In the genomic region with DNA sequence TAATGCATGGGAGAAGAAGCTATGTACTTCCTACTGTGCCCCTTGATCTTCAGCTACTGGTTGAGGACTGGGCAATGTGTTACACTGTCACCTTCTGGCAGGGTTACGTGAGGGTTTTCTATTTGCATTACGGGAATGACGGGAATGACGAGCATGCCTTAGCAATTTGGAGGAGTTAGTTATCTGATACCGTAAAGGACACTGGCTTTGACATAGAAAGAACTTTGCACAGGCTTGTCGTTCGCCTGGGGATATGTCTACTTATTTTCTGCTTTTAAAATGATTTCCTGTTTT, we compare ENCODE assay signal across 18 cellular contexts. TPM values are rescaled to one million over a fixed set of nuclear protein-coding genes. Genes with fewer than 3 reads are reported as not detected.
DNase-seq lines count a peak whose midpoint lies in the region; ATAC-seq and TF ChIP-seq lines count a peak whose summit lies in the region.
"Had no signal": no experiment of that assay in that cellular context is flagged by ENCODE, and none has a peak within 500 bp of the region (broad histone marks: within the 10 kb centered on the region; RNA-seq: fewer than 3 reads in every experiment).

No MANE protein-coding gene starts in this region.

- H3K36me3 ChIP-seq in Caco-2 (ENCODE audit: control insufficient read depth, insufficient read depth, low read length), result no peaks in the 10 kb centered on the region
- H3K36me3 ChIP-seq in lower lobe of right lung, result no peaks in the 10 kb centered on the region
- H3K36me3 ChIP-seq: gastrocnemius medialis had no signal

- peak; percentile 39 to 65 for ATAC-seq in lower lobe of right lung
- ATAC-seq in HG03442 (IDR thresholded peaks at IDR 0.05; ENCODE audit: unreplicated experiment), result no peak
- ATAC-seq: gastrocnemius medialis; stimulated activated naive CD8-positive, alpha-beta T cell treated with anti-CD3 and anti-CD28 coated beads, Interleukin-15, Interleukin-2, amounts not matched to agents 100 U/mL and 50 U/mL, for 24 hours had no signal

- peaks cover 16% of the 10 kb centered on the region for H3K9me3 Mint-ChIP-seq in Caco-2 (ENCODE audit: unreplicated experiment)
- H3K9me3 Mint-ChIP-seq: CD14-positive monocyte, memory B cell had no signal

- intact Hi-C loops in Caco-2 (cut with micrococcal nuclease; ENCODE audit: unreplicated experiment), result no loop called here
- intact Hi-C loops in lower lobe of right lung (cut with DNase I), result no loop called here

- peaks cover 56% of the 10 kb centered on the region for H3K4me1 ChIP-seq in Caco-2
- peaks cover 15% of the 10 kb centered on the region for H3K4me1 ChIP-seq in lower lobe of right lung

- peak overlapping the region; percentile 69 for H3K4me3 Mint-ChIP-seq in Caco-2 (ENCODE audit: unreplicated experiment)
- H3K4me3 Mint-ChIP-seq: CD14-positive monocyte, memory B cell had no signal

- DNase-seq in Caco-2 (peak; percentile 83 to 89), NCI-H510A (lab: John Stamatoyannopoulos, UW) (peak; percentile 13), epithelial cell of esophagus (ENCODE audit: low read depth) (peak; percentile 94), lower lobe of right lung (no peak), MV-4-11 (lab: John Stamatoyannopoulos, UW) (no peak), ecto neural progenitor cell (ENCODE audit: low spot score) (no peak), NCI-H1436 (lab: John Stamatoyannopoulos, UW) (no peak)
- DNase-seq: ACHN; activated CD4-positive, alpha-beta T cell treated with anti-CD3 and anti-CD28 coated beads for 48 hours; activated gamma-delta T cell; amygdala; gastrocnemius medialis; retina; stimulated activated naive CD8-positive, alpha-beta T cell treated with anti-CD3 and anti-CD28 coated beads, Interleukin-15, Interleukin-2, amounts not matched to agents 100 U/mL and 50 U/mL, for 24 hours had no signal

- H3K9me3 ChIP-seq in Caco-2 (no peaks in the 10 kb centered on the region), lower lobe of right lung (no peaks in the 10 kb centered on the region)
- H3K9me3 ChIP-seq: gastrocnemius medialis had no signal

- H3K4me1 Mint-ChIP-seq in Caco-2 (ENCODE audit: low read depth, unreplicated experiment), result peaks cover 73% of the 10 kb centered on the region

- peak overlapping the region; percentile 70 for H3K27ac Mint-ChIP-seq in Caco-2 (ENCODE audit: unreplicated experiment)
- H3K27ac Mint-ChIP-seq: CD14-positive monocyte, memory B cell had no signal

- no peak overlapping the region for H3K27ac ChIP-seq in lower lobe of right lung
- H3K27ac ChIP-seq: gastrocnemius medialis had no signal

- H3K4me3 ChIP-seq in Caco-2 (ENCODE audit: low read depth, low read length) (no peak overlapping the region), epithelial cell of esophagus (ENCODE audit: low read length) (no peak overlapping the region), lower lobe of right lung (no peak overlapping the region)
- H3K4me3 ChIP-seq: gastrocnemius medialis had no signal

- CTCF ChIA-PET in Caco-2 (lab: Charles Lee), result interaction anchor here (0.5 to 1.0 kb wide), 2 partner anchors 20 to 605 kb away, joined by 3 read pairs; partner anchors contain the start of gene ACBD6

- H3K27me3 ChIP-seq in Caco-2 (replicated peaks; ENCODE audit: control insufficient read depth, insufficient read depth, low read length) (no peaks in the 10 kb centered on the region), lower lobe of right lung (ENCODE audit: low read depth) (no peaks in the 10 kb centered on the region)
- H3K27me3 ChIP-seq: gastrocnemius medialis had no signal

- no peak for TF ChIP-seq CTCF in Caco-2 (IDR thresholded peaks at IDR 0.05; ENCODE audit: insufficient read depth in 1 of 2, low read depth in 1 of 2, low read length in 1 of 2, severe bottlenecking in 1 of 2, unreplicated experiment in 1 of 2)
- TF ChIP-seq CTCF in epithelial cell of esophagus (IDR thresholded peaks at IDR 0.05; ENCODE audit: insufficient read depth, low read depth, low read length, missing control alignments), result no peak
- no peak for TF ChIP-seq CTCF in lower lobe of right lung (IDR thresholded peaks at IDR 0.05)

- POLR2A ChIA-PET in Caco-2 (lab: Charles Lee), result interaction anchor here (1.0 to 2.4 kb wide), 6 partner anchors 9 to 351 kb away, joined by 3 to 15 read pairs (median 4); partner anchors contain the start of genes ACBD6 and XPR1

- no TSS peak for BruUV-seq in Caco-2 (replicated peaks; lab: Mats Ljungman, UMichigan)

- peaks cover 12% of the 10 kb centered on the region for H3K36me3 Mint-ChIP-seq in Caco-2 (ENCODE audit: insufficient read depth, unreplicated experiment)
- H3K36me3 Mint-ChIP-seq: CD14-positive monocyte, memory B cell had no signal

- H3K27me3 Mint-ChIP-seq in Caco-2 (ENCODE audit: insufficient read depth, unreplicated experiment), result no peaks in the 10 kb centered on the region

RNA-seq across cellular contexts. Expression of gene ACBD6, which starts 19.8 kb away (rescaled TPM):
- total RNA-seq in Caco-2 (2022) (74.7 and 75.6 TPM in 2 replicates), lower lobe of right lung (37.4 TPM)

RNA-seq across cellular contexts. Expression of gene OVAAL, which starts 36.6 kb away (rescaled TPM):
- total RNA-seq in Caco-2 (2022), result not detected in 2 replicates
- total RNA-seq in lower lobe of right lung, result not detected
- total RNA-seq: cerebellum, gastrocnemius medialis had no signal

Comparison
In these comparisons a context has a peak if more than half of its experiments do, and no peak if none do; other contexts are left out.
1. DNase-seq: peak in Caco-2 (2 of 2), NCI-H510A (single experiment) and epithelial cell of esophagus (single experiment); none in lower lobe of right lung (single experiment), MV-4-11 (single experiment), ecto neural progenitor cell (single experiment) and NCI-H1436 (single experiment).